8 cellular contexts compared by ENCODE assay signal in genomic region chr2:177239934-177240600, GRCh38. TPM values are rescaled to one million over a fixed set of nuclear protein-coding genes. Genes with fewer than 3 reads are reported as not detected.
A peak's percentile ranks its signal among the peaks of the same experiment; 100 is the strongest.
DNase-seq lines count a peak whose midpoint lies in the region; ATAC-seq and TF ChIP-seq lines count a peak whose summit lies in the region.

No MANE protein-coding gene starts in this region.

- H3K36me3 Mint-ChIP-seq in central memory CD8-positive, alpha-beta T cell (ENCODE audit: insufficient read depth), result peaks cover 23% of the 10 kb centered on the region

- in situ Hi-C loops in transverse colon (cut with MboI; ENCODE audit: low pct_ligation_motif_present in 1 of 4, low pct_unique_long_range_greater_than_20kb in 1 of 4, low sequenced_read_pairs in 3 of 4), result no loop called here

- TF ChIP-seq CTCF in OCI-LY7 (conservative IDR thresholded peaks at IDR 0.05; ENCODE audit: low read length) (no peak), lower lobe of right lung (IDR thresholded peaks at IDR 0.05) (no peak), transverse colon (IDR thresholded peaks at IDR 0.05) (no peak)

- H3K27me3 ChIP-seq in lower lobe of right lung (ENCODE audit: low read depth) (no peaks in the 10 kb centered on the region), transverse colon (no peaks in the 10 kb centered on the region)

- BruUV-seq in OCI-LY7 (replicated peaks; lab: Mats Ljungman, UMichigan), result TSS peak; percentile 8

- DNase-seq in stimulated activated CD4-positive, alpha-beta T cell treated with anti-CD3 and anti-CD28 coated beads, Interleukin-1b, Interleukin-23, amount 100 ng/mL, for 48 hours, result peak; percentile 31
- DNase-seq in stimulated activated CD4-positive, alpha-beta T cell treated with anti-CD3 and anti-CD28 coated beads, Interleukin-2, amount 100 ng/mL, for 24 hours, result no peak
- DNase-seq in OCI-LY7 (ENCODE audit: low spot score), result peak; percentile 47
- peak in 1 of 2 donors; percentile 27 for DNase-seq in central memory CD8-positive, alpha-beta T cell (ENCODE audit: low spot score in 2 of 2)
- DNase-seq in lower lobe of right lung, result no peak
- DNase-seq in transverse colon, result peak; percentile 62
- DNase-seq in NCI-H524 treated with DMSO at 0.1 percent for 48 hours (lab: John Stamatoyannopoulos, UW), result no peak

- POLR2A ChIA-PET in OCI-LY7 (lab: Charles Lee), result interaction anchor here (0.6 to 2.4 kb wide), 12 partner anchors 9 to 1276 kb away, joined by 3 to 9 read pairs (median 4); partner anchors contain the start of gene NFE2L2

- peak overlapping the region; percentile 78 for H3K27ac Mint-ChIP-seq in central memory CD8-positive, alpha-beta T cell (ENCODE audit: low read depth)

- TF ChIP-seq POLR2A in transverse colon (IDR thresholded peaks at IDR 0.05), result peak; percentile 49

- H3K79me2 ChIP-seq in OCI-LY7 (ENCODE audit: insufficient read depth, low read depth, low read length), result peaks cover 97% of the 10 kb centered on the region

- no peak overlapping the region for H3K4me3 ChIP-seq in OCI-LY7 (ENCODE audit: low read depth, low read length, poor library complexity, severe bottlenecking)
- peak overlapping the region; percentile 2 for H3K4me3 ChIP-seq in lower lobe of right lung
- no peak overlapping the region for H3K4me3 ChIP-seq in transverse colon

- H3K36me3 ChIP-seq in OCI-LY7 (ENCODE audit: insufficient read depth, low read length) (peaks cover 63% of the 10 kb centered on the region), lower lobe of right lung (peaks cover 4% of the 10 kb centered on the region), transverse colon (no peaks in the 10 kb centered on the region)

- no peak for TF ChIP-seq EP300 in transverse colon (IDR thresholded peaks at IDR 0.05; ENCODE audit: low read depth)

- WGBS in transverse colon (ENCODE audit: low coverage in 1 of 2), 2 donors, result 22 to 25% methylated on average over 3 to 5 of the region's 5 CpGs

- CTCF ChIA-PET in OCI-LY7 (lab: Charles Lee; ENCODE audit: unreplicated experiment), result no interaction called here

- H3K9me2 ChIP-seq in OCI-LY7 (ENCODE audit: insufficient read depth, low read length), result no peaks in the 10 kb centered on the region

- H3K27me3 Mint-ChIP-seq in central memory CD8-positive, alpha-beta T cell, result no peaks in the 10 kb centered on the region

- H2AFZ ChIP-seq in OCI-LY7 (ENCODE audit: low read length), result no peak overlapping the region

- intact Hi-C loops in OCI-LY7 (cut with micrococcal nuclease; ENCODE audit: unreplicated experiment), result no loop called here
- intact Hi-C loops in lower lobe of right lung (cut with DNase I), result no loop called here
- intact Hi-C loops in transverse colon (cut with DNase I; ENCODE audit: low total_unique reads), result no loop called here

- peak overlapping the region; percentile 45 for H3K4me3 Mint-ChIP-seq in central memory CD8-positive, alpha-beta T cell

- H4K20me1 ChIP-seq in OCI-LY7 (ENCODE audit: insufficient read depth, low read length), result peaks cover 28% of the 10 kb centered on the region

- H3K4me1 Mint-ChIP-seq in central memory CD8-positive, alpha-beta T cell, result peaks cover 70% of the 10 kb centered on the region

- peak; percentile 60 for ATAC-seq in HG03066 (IDR thresholded peaks at IDR 0.05; ENCODE audit: low read depth, unreplicated experiment)
- ATAC-seq in central memory CD8-positive, alpha-beta T cell (replicated peaks; ENCODE audit: extremely low read depth, poor library complexity, severe bottlenecking), result peak; percentile 94
- ATAC-seq in lower lobe of right lung, result peak; percentile 65 to 88

- H3K4me1 ChIP-seq in OCI-LY7 (ENCODE audit: insufficient read depth, low read length, poor library complexity, severe bottlenecking), result peaks cover 30% of the 10 kb centered on the region
- H3K4me1 ChIP-seq in lower lobe of right lung, result peaks cover 96% of the 10 kb centered on the region
- peaks cover 42 to 92% (median 71%) of the 10 kb centered on the region in 4 donors for H3K4me1 ChIP-seq in transverse colon

- H3K9me3 ChIP-seq in OCI-LY7 (ENCODE audit: low read length) (no peaks in the 10 kb centered on the region), lower lobe of right lung (no peaks in the 10 kb centered on the region), transverse colon (no peaks in the 10 kb centered on the region)

- H3K9me3 Mint-ChIP-seq in central memory CD8-positive, alpha-beta T cell, result no peaks in the 10 kb centered on the region

- peak overlapping the region; percentile 10 for H3K27ac ChIP-seq in OCI-LY7 (ENCODE audit: low read depth, low read length, poor library complexity, severe bottlenecking)
- H3K27ac ChIP-seq in lower lobe of right lung, result peak overlapping the region; percentile 78
- peak overlapping the region; percentile 84 to 89 (median 86) for H3K27ac ChIP-seq in transverse colon

- H3K4me2 ChIP-seq in OCI-LY7 (ENCODE audit: low read length), result peak overlapping the region; percentile 36

RNA-seq across cellular contexts. Expression of gene NFE2L2, which starts 24.5 kb away (rescaled TPM):
- 26.2 and 27.0 TPM in 2 replicates for total RNA-seq in OCI-LY7 (2014; rRNA removed; shearing (Covaris generic))
- total RNA-seq in OCI-LY7 (2022) (58.1 and 58.6 TPM in 2 replicates), lower lobe of right lung (105 TPM), transverse colon (100 to 1,000 TPM in 1 of 4 donors, 10 to 100 TPM in 3; 41.6 to 105 (median 65.2) TPM)

RNA-seq across cellular contexts. Expression of gene HNRNPA3, which starts 27.5 kb away (rescaled TPM):
- total RNA-seq in OCI-LY7 (2014; rRNA removed; shearing (Covaris generic)), result 68.2 and 82.2 TPM in 2 replicates
- 450 and 472 TPM in 2 replicates for total RNA-seq in OCI-LY7 (2022)
- 132 TPM for total RNA-seq in lower lobe of right lung
- 10 to 100 TPM; 40.6 to 83.2 (median 57.4) TPM for total RNA-seq in transverse colon

Comparison
In these comparisons a context has a peak if more than half of its experiments do, and no peak if none do; other contexts are left out.
1. DNase-seq: peak in stimulated activated CD4-positive, alpha-beta T cell treated with anti-CD3 and anti-CD28 coated beads, Interleukin-1b, Interleukin-23, amount 100 ng/mL, for 48 hours (single experiment), OCI-LY7 (single experiment) and transverse colon (single experiment); none in stimulated activated CD4-positive, alpha-beta T cell treated with anti-CD3 and anti-CD28 coated beads, Interleukin-2, amount 100 ng/mL, for 24 hours (0 of 2), lower lobe of right lung (single experiment) and NCI-H524 treated with DMSO at 0.1 percent for 48 hours (single experiment).
2. H3K27ac ChIP-seq: peak in every context shown above with its lines; median percentile 86 in transverse colon; 78 in lower lobe of right lung; 10 in OCI-LY7.
3. Peak in every context shown above with its lines, with median percentiles within 50 percentile points of each other: ATAC-seq.